8 cellular contexts compared by ENCODE assay signal in genomic region chr13:52234928-52235327, GRCh38.
A peak's percentile ranks its signal among the peaks of the same experiment; 100 is the strongest.
DNase-seq lines count a peak whose midpoint lies in the region; ATAC-seq and TF ChIP-seq lines count a peak whose summit lies in the region.
"Not testable (repeated sequence)": the region's sequence is repeated elsewhere in the genome, so short reads cannot be mapped to it uniquely, and the experiment has no call there.

No MANE protein-coding gene starts in this region.

- not testable (repeated sequence) for DNase-seq in endothelial cell (ENCODE audit: low spot score); mesothelial cell of epicardium (ENCODE audit: low spot score in 2 of 2, unreplicated experiment in 2 of 2)

- H3K4me2 ChIP-seq in OCI-LY3 (ENCODE audit: low read length): peak overlapping the region; percentile 32; the same call in 1 of the 2 replicates

- H3K79me2 ChIP-seq in OCI-LY3 (ENCODE audit: low read length): not testable (repeated sequence)

- not testable (repeated sequence) for H3K4me1 Mint-ChIP-seq in endothelial cell (ENCODE audit: unreplicated experiment); mesothelial cell of epicardium

- H3K4me1 ChIP-seq in OCI-LY3 (ENCODE audit: low read length): not testable (repeated sequence)

- not testable (repeated sequence) for H3K9me3 ChIP-seq in OCI-LY3 (ENCODE audit: insufficient read depth, low read length)

- not testable (repeated sequence) for H3K9me3 Mint-ChIP-seq in endothelial cell (ENCODE audit: unreplicated experiment); mesothelial cell of epicardium

- ATAC-seq in GM18867 (IDR thresholded peaks at IDR 0.05; ENCODE audit: unreplicated experiment) (peak; percentile 71), GM21360 (IDR thresholded peaks at IDR 0.05; ENCODE audit: unreplicated experiment) (peak; percentile 46), HG02852 (IDR thresholded peaks at IDR 0.05; ENCODE audit: unreplicated experiment) (peak; percentile 48), HG02885 (IDR thresholded peaks at IDR 0.05; ENCODE audit: poor library complexity, unreplicated experiment) (peak; percentile 63), HG03520 (IDR thresholded peaks at IDR 0.05; ENCODE audit: unreplicated experiment) (peak; percentile 45)

- H2AFZ ChIP-seq in OCI-LY3 (ENCODE audit: low read depth, low read length): not testable (repeated sequence)

- H3K4me3 ChIP-seq in OCI-LY3 (ENCODE audit: low read length): not testable (repeated sequence)

- not testable (repeated sequence) for H4K20me1 ChIP-seq in OCI-LY3 (ENCODE audit: insufficient read depth, low read length)

- not testable (repeated sequence) for H3K27me3 Mint-ChIP-seq in endothelial cell (ENCODE audit: unreplicated experiment); mesothelial cell of epicardium (ENCODE audit: low read depth)

- not testable (repeated sequence) for H3K9ac ChIP-seq in OCI-LY3 (ENCODE audit: low read length)

- peak overlapping the region; percentile 53 for H3K27ac Mint-ChIP-seq in endothelial cell (ENCODE audit: unreplicated experiment)
- peak overlapping the region; percentile 12 for H3K27ac Mint-ChIP-seq in mesothelial cell of epicardium

- not testable (repeated sequence) for H3K27ac ChIP-seq in OCI-LY3 (ENCODE audit: low read length)

- H3K27me3 ChIP-seq in OCI-LY3 (ENCODE audit: low read depth, low read length): not testable (repeated sequence)

- TF ChIP-seq CTCF in OCI-LY3 (IDR thresholded peaks at IDR 0.05; ENCODE audit: low read depth, low read length); endothelial cell (IDR thresholded peaks at IDR 0.05; ENCODE audit: unreplicated experiment); mesothelial cell of epicardium (IDR thresholded peaks at IDR 0.05; ENCODE audit: unreplicated experiment): not testable (repeated sequence)

- not testable (repeated sequence) for H3K36me3 ChIP-seq in OCI-LY3 (replicated peaks; ENCODE audit: low read depth, low read length)

- not testable (repeated sequence) for H3K36me3 Mint-ChIP-seq in endothelial cell (ENCODE audit: low read depth, unreplicated experiment); mesothelial cell of epicardium

- peak overlapping the region; percentile 83 for H3K4me3 Mint-ChIP-seq in endothelial cell (ENCODE audit: unreplicated experiment)
- not testable (repeated sequence) for H3K4me3 Mint-ChIP-seq in mesothelial cell of epicardium
